ENCODE assay signal across 1 cellular context in the genomic region with DNA sequence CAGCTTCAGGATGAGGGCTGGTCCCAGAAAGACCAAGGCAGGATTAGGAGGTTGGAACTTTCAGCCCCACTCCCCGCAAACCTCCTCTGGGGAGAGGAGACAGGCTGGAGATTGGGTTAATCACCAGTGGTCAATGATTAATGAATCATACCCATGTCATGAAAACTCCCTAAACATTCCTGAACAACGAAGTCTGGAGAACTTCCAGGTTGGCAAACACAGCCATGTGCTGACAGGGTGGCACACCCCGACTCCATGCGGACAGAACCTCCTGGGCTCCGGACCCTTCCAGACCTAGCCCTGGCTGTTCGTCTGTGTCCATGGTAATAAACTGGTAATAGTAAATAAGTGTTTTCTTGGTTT.
TF ChIP-seq lines count a peak whose summit lies in the region.

No MANE protein-coding gene starts in this region.

TF ChIP-seq in A549, 52 proteins besides CTCF, POLR2A, EP300 and RAD21 (continued from another document):
- TF ChIP-seq ESRRA (IDR thresholded peaks at IDR 0.05; ENCODE audit: borderline replicate concordance, low read length) (no peak), GATA3 (IDR thresholded peaks at IDR 0.05; ENCODE audit: borderline replicate concordance) (peak; percentile 90), RNF2 (IDR thresholded peaks at IDR 0.05; ENCODE audit: borderline replicate concordance, low read depth) (no peak), PHF8 (IDR thresholded peaks at IDR 0.05; ENCODE audit: borderline replicate concordance, low read depth) (no peak), RARB (CRISPR knock-in tag; IDR thresholded peaks at IDR 0.05) (no peak), CHD2 (IDR thresholded peaks at IDR 0.05; ENCODE audit: low read length, partially characterized antibody) (no peak), KDM1A (IDR thresholded peaks at IDR 0.05; ENCODE audit: low read depth) (no peak), EHF (CRISPR knock-in tag; IDR thresholded peaks at IDR 0.05) (no peak), ZC3H11A (IDR thresholded peaks at IDR 0.05) (no peak), FOXS1 (CRISPR knock-in tag; IDR thresholded peaks at IDR 0.05) (no peak), SMC3 (IDR thresholded peaks at IDR 0.05) (no peak), CEBPB (IDR thresholded peaks at IDR 0.05) (peak in 1 of 2 experiments; percentile 69; a peak in 2 of 4 replicates), MAFK (IDR thresholded peaks at IDR 0.05; ENCODE audit: partially characterized antibody) (peak; percentile 38), POLR2AphosphoS2 (conservative IDR thresholded peaks at IDR 0.05; ENCODE audit: low read length) (no peak), TP53 (CRISPR knock-in tag; IDR thresholded peaks at IDR 0.05) (no peak), TFCP2L1 (CRISPR knock-in tag; IDR thresholded peaks at IDR 0.05) (no peak), CBX8 (IDR thresholded peaks at IDR 0.05) (no peak), KDM5A (IDR thresholded peaks at IDR 0.05) (no peak), BHLHE40 (IDR thresholded peaks at IDR 0.05; ENCODE audit: low read depth, low read length) (peak; percentile 25; the same call in 1 of the 2 replicates), FOSB (CRISPR knock-in tag; IDR thresholded peaks at IDR 0.05) (no peak), NPAS2 (CRISPR knock-in tag; IDR thresholded peaks at IDR 0.05; ENCODE audit: borderline replicate concordance) (no peak), JUNB (IDR thresholded peaks at IDR 0.05) (peak; percentile 70; the same call in 1 of the 2 replicates), ZSCAN20 (CRISPR knock-in tag; IDR thresholded peaks at IDR 0.05) (no peak), FOSL2 (IDR thresholded peaks at IDR 0.05) (peak; percentile 64; the same call in 1 of the 2 replicates), FOSL2 (CRISPR knock-in tag; IDR thresholded peaks at IDR 0.05) (peak; percentile 90), HEYL (CRISPR knock-in tag; IDR thresholded peaks at IDR 0.05) (0 out of 2 replicates have a peak, but pooled peaks have one; percentile 46)
- TF ChIP-seq, protein P1, sequence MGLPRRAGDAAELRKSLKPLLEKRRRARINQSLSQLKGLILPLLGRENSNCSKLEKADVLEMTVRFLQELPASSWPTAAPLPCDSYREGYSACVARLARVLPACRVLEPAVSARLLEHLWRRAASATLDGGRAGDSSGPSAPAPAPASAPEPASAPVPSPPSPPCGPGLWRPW (IDR thresholded peaks at IDR 0.05), result no peak
- TF ChIP-seq, protein P2, sequence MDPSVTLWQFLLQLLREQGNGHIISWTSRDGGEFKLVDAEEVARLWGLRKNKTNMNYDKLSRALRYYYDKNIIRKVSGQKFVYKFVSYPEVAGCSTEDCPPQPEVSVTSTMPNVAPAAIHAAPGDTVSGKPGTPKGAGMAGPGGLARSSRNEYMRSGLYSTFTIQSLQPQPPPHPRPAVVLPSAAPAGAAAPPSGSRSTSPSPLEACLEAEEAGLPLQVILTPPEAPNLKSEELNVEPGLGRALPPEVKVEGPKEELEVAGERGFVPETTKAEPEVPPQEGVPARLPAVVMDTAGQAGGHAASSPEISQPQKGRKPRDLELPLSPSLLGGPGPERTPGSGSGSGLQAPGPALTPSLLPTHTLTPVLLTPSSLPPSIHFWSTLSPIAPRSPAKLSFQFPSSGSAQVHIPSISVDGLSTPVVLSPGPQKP (IDR thresholded peaks at IDR 0.05; ENCODE audit: low read depth, low read length), result no peak
- TF ChIP-seq, protein P3, sequence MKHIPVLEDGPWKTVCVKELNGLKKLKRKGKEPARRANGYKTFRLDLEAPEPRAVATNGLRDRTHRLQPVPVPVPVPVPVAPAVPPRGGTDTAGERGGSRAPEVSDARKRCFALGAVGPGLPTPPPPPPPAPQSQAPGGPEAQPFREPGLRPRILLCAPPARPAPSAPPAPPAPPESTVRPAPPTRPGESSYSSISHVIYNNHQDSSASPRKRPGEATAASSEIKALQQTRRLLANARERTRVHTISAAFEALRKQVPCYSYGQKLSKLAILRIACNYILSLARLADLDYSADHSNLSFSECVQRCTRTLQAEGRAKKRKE (CRISPR knock-in tag; IDR thresholded peaks at IDR 0.05; ENCODE audit: low read depth), result no peak
- TF ChIP-seq, protein P4, sequence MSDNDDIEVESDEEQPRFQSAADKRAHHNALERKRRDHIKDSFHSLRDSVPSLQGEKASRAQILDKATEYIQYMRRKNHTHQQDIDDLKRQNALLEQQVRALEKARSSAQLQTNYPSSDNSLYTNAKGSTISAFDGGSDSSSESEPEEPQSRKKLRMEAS (IDR thresholded peaks at IDR 0.05), result peak; percentile 99
- TF ChIP-seq, protein P5, sequence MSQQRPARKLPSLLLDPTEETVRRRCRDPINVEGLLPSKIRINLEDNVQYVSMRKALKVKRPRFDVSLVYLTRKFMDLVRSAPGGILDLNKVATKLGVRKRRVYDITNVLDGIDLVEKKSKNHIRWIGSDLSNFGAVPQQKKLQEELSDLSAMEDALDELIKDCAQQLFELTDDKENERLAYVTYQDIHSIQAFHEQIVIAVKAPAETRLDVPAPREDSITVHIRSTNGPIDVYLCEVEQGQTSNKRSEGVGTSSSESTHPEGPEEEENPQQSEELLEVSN (IDR thresholded peaks at IDR 0.05; ENCODE audit: borderline replicate concordance, low read depth), result 0 out of 2 replicates have a peak, but pooled peaks have one; percentile 77
- TF ChIP-seq, protein P6, sequence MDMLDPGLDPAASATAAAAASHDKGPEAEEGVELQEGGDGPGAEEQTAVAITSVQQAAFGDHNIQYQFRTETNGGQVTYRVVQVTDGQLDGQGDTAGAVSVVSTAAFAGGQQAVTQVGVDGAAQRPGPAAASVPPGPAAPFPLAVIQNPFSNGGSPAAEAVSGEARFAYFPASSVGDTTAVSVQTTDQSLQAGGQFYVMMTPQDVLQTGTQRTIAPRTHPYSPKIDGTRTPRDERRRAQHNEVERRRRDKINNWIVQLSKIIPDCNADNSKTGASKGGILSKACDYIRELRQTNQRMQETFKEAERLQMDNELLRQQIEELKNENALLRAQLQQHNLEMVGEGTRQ (IDR thresholded peaks at IDR 0.05), result no peak
- TF ChIP-seq, protein P7, sequence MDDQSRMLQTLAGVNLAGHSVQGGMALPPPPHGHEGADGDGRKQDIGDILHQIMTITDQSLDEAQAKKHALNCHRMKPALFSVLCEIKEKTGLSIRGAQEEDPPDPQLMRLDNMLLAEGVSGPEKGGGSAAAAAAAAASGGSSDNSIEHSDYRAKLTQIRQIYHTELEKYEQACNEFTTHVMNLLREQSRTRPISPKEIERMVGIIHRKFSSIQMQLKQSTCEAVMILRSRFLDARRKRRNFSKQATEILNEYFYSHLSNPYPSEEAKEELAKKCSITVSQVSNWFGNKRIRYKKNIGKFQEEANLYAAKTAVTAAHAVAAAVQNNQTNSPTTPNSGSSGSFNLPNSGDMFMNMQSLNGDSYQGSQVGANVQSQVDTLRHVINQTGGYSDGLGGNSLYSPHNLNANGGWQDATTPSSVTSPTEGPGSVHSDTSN (IDR thresholded peaks at IDR 0.05), result peak; percentile 72; the same call in 1 of the 2 replicates
